In the genomic region with DNA sequence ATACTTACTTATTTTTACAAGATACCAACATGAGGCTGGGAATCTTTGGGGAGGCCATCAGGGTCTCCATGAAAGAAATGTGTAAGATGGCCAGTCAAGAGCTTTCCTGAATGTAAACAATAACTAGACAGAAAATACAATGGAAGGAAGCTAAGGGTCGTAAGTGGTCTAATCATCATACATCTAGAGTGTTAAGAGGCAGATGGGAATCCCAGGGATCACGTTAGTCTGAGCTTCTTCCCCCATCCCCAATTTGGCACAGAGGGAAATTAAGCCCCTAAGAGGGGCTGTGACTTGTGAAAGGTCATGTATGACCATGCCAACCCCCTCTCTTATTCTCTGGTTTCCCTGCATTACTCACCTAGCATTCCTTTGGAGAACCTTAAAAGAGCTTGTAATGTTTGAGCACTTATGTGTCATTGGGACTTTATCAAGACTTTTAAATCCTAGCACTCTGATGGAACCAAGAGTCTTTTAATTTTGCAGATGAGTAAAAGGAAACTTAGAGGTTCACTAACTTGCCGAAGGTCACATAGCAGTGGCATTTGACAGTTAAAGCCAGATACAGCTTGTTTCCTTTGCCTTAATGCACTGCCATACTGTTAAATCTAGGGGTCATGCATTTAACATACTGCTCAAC, we compare ENCODE assay signal across 23 cellular contexts. TPM values are rescaled to one million over a fixed set of nuclear protein-coding genes. Genes with fewer than 3 reads are reported as not detected.
DNase-seq lines count a peak whose midpoint lies in the region; ATAC-seq, FAIRE-seq and TF ChIP-seq lines count a peak whose summit lies in the region.
"Had no signal": no experiment of that assay in that cellular context is flagged by ENCODE, and none has a peak within 500 bp of the region (broad histone marks: within the 10 kb centered on the region; RNA-seq: fewer than 3 reads in every experiment).

No MANE protein-coding gene starts in this region.

- H3K9me3 ChIP-seq in astrocyte (ENCODE audit: insufficient read depth, low read depth, low read length) (no peaks in the 10 kb centered on the region), gastrocnemius medialis (no peaks in the 10 kb centered on the region)
- no peaks in the 10 kb centered on the region for H3K9me3 ChIP-seq in CD8-positive, alpha-beta T cell (ENCODE audit: low read length)
- H3K9me3 ChIP-seq: suprapubic skin had no signal

- H3K79me2 ChIP-seq in ACC112 (ENCODE audit: control insufficient read depth, insufficient read depth, low read length, unreplicated experiment) (no peaks in the 10 kb centered on the region), astrocyte (ENCODE audit: insufficient read depth, low read length) (peaks cover 7% of the 10 kb centered on the region)

- H3K4me2 ChIP-seq in astrocyte (ENCODE audit: low read length), result no peak overlapping the region
- H3K4me2 ChIP-seq: KMS-11 had no signal

- H3K9me3 Mint-ChIP-seq in astrocyte (ENCODE audit: unreplicated experiment) (no peaks in the 10 kb centered on the region), nephron progenitor cell (no peaks in the 10 kb centered on the region)
- no peaks in the 10 kb centered on the region for H3K9me3 Mint-ChIP-seq in CD8-positive, alpha-beta T cell
- H3K9me3 Mint-ChIP-seq: activated naive CD4-positive, alpha-beta T cell treated with anti-CD3 and anti-CD28 coated beads, Interleukin-2, amount 50 U/mL, for 72 hours; activated T-helper 1 cell treated with anti-CD3 and anti-CD28 coated beads, Interleukin-12 subunit alpha, Interleukin-12 subunit beta, Interleukin-2, Interleukin-4 antibody, amounts not matched to agents 30 ng/mL and 10 ng/mL and 1 ng/mL, durations not matched to agents 14 hours and 24 hours and 36 hours; CD14-positive monocyte; endodermal cell; nephron had no signal

- H3K36me3 ChIP-seq in ACC112 (ENCODE audit: insufficient read depth, low read length), result peaks cover 31% of the 10 kb centered on the region
- peaks cover 5% of the 10 kb centered on the region for H3K36me3 ChIP-seq in astrocyte (ENCODE audit: insufficient read depth, low read length)
- H3K36me3 ChIP-seq in gastrocnemius medialis, result peaks cover 0 to 8% of the 10 kb centered on the region in 2 donors
- no peaks in the 10 kb centered on the region for H3K36me3 ChIP-seq in CD8-positive, alpha-beta T cell (ENCODE audit: insufficient read depth, low read length)
- H3K36me3 ChIP-seq: suprapubic skin had no signal

- intact Hi-C loops in gastrocnemius medialis (cut with DNase I; ENCODE audit: low total_unique reads) (no loop called here), sciatic nerve (cut with DNase I) (loop anchor here (2.0 to 10.0 kb wide), 2 partner anchors 47 to 131 kb away; a partner anchor contains a TSS)
- intact Hi-C loops in CD8-positive, alpha-beta T cell (cut with DNase I, micrococcal nuclease), result loop anchor here in 1 of 2 experiments (5.0 kb wide), 1 partner anchor 248 kb away; no protein-coding TSS in a partner anchor

- H3K4me1 Mint-ChIP-seq in astrocyte (ENCODE audit: low read depth, unreplicated experiment) (peaks cover 33% of the 10 kb centered on the region), nephron progenitor cell (no peaks in the 10 kb centered on the region)
- peaks cover 5% of the 10 kb centered on the region for H3K4me1 Mint-ChIP-seq in CD8-positive, alpha-beta T cell (ENCODE audit: low read depth)

- H3K4me3 ChIP-seq in ACC112 (ENCODE audit: low read depth, low read length), result no peak overlapping the region
- no peak overlapping the region for H3K4me3 ChIP-seq in astrocyte (ENCODE audit: insufficient read depth, low read depth, low read length)
- no peak overlapping the region for H3K4me3 ChIP-seq in gastrocnemius medialis
- no peak overlapping the region for H3K4me3 ChIP-seq in CD8-positive, alpha-beta T cell (ENCODE audit: low read depth, low read length)
- H3K4me3 ChIP-seq: suprapubic skin had no signal

- POLR2A ChIA-PET in CD8-positive, alpha-beta T cell (lab: Charles Lee), result no interaction called here

- H4K20me1 ChIP-seq in astrocyte (ENCODE audit: insufficient read depth, low read length), result peaks cover 9% of the 10 kb centered on the region

- no peak overlapping the region for H3K9ac ChIP-seq in astrocyte (ENCODE audit: low read length)
- H3K9ac ChIP-seq: KMS-11 had no signal

- TF ChIP-seq CTCF in astrocyte (IDR thresholded peaks at IDR 0.05; ENCODE audit: insufficient read depth, low read depth, low read length) (no peak), nephron progenitor cell (IDR thresholded peaks at IDR 0.05) (no peak), gastrocnemius medialis (IDR thresholded peaks at IDR 0.05 in 4 of 5, conservative IDR thresholded peaks at IDR 0.05 in 1 of 5) (no peak)
- TF ChIP-seq CTCF in CD8-positive, alpha-beta T cell (IDR thresholded peaks at IDR 0.05), result no peak

- DNase-seq in HT1080 (ENCODE audit: low read depth), result peak; percentile 34
- no peak for DNase-seq in astrocyte (ENCODE audit: low read depth)
- no peak for DNase-seq in nephron progenitor cell
- no peak for DNase-seq in gastrocnemius medialis
- DNase-seq in CD8-positive, alpha-beta T cell, result no peak
- no peak for DNase-seq in activated naive CD4-positive, alpha-beta T cell (lab: John Stamatoyannopoulos, UW)
- DNase-seq in sciatic nerve (ENCODE audit: low spot score), result no peak
- DNase-seq: activated CD4-positive, alpha-beta T cell treated with anti-CD3 and anti-CD28 coated beads for 4 hours; endodermal cell; glutamatergic neuron; NCI-H187; NCI-H69; posterior cingulate gyrus; SHP77 treated with DMSO at 0.1 percent for 48 hours; SW 1271 had no signal

- CTCF ChIA-PET in CD8-positive, alpha-beta T cell (lab: Charles Lee), result interaction anchor here (0.6 to 6.0 kb wide), 2 partner anchors 11 to 21 kb away, joined by 3 to 23 read pairs; no protein-coding TSS in a partner anchor

- FAIRE-seq in astrocyte (lab: Jason Lieb, UNC), result no peak

- H3K36me3 Mint-ChIP-seq in astrocyte (ENCODE audit: low read depth, unreplicated experiment), result peaks cover 20% of the 10 kb centered on the region
- peaks cover 22% of the 10 kb centered on the region for H3K36me3 Mint-ChIP-seq in nephron progenitor cell (ENCODE audit: low read depth)
- peaks cover 26% of the 10 kb centered on the region for H3K36me3 Mint-ChIP-seq in CD8-positive, alpha-beta T cell

- H3K27me3 ChIP-seq in ACC112 (ENCODE audit: insufficient read depth, low read length) (no peaks in the 10 kb centered on the region), astrocyte (ENCODE audit: insufficient read depth, low read length) (no peaks in the 10 kb centered on the region), gastrocnemius medialis (no peaks in the 10 kb centered on the region)
- no peaks in the 10 kb centered on the region for H3K27me3 ChIP-seq in CD8-positive, alpha-beta T cell (ENCODE audit: insufficient read depth, low read length)
- H3K27me3 ChIP-seq: suprapubic skin had no signal

- ATAC-seq in gastrocnemius medialis, result no peak
- ATAC-seq in CD8-positive, alpha-beta T cell, result no peak
- ATAC-seq in sciatic nerve, result no peak
- ATAC-seq: activated naive CD4-positive, alpha-beta T cell treated with anti-CD3 and anti-CD28 coated beads, Interleukin-2, amount 50 U/mL, for 72 hours; left lobe of liver had no signal

- in situ Hi-C loops in gastrocnemius medialis (cut with MboI; ENCODE audit: low sequenced_read_pairs in 4 of 4), result loop anchor here in 3 of 4 donors (5.0 to 25.0 kb wide), 5 partner anchors 61 to 433 kb away; a partner anchor contains a TSS

- H3K4me3 Mint-ChIP-seq in astrocyte (ENCODE audit: unreplicated experiment) (peak overlapping the region; percentile 35), nephron progenitor cell (no peak overlapping the region)
- H3K4me3 Mint-ChIP-seq in CD8-positive, alpha-beta T cell, result no peak overlapping the region
- H3K4me3 Mint-ChIP-seq: activated T-helper 1 cell treated with anti-CD3 and anti-CD28 coated beads, Interleukin-12 subunit alpha, Interleukin-12 subunit beta, Interleukin-2, Interleukin-4 antibody, amounts not matched to agents 30 ng/mL and 10 ng/mL and 1 ng/mL, durations not matched to agents 14 hours and 24 hours and 36 hours; CD14-positive monocyte; endodermal cell; nephron had no signal

- H3K27me3 Mint-ChIP-seq in astrocyte (ENCODE audit: low read depth, unreplicated experiment), result no peaks in the 10 kb centered on the region
- no peaks in the 10 kb centered on the region for H3K27me3 Mint-ChIP-seq in nephron progenitor cell (ENCODE audit: low read depth, poor library complexity)
- H3K27me3 Mint-ChIP-seq in CD8-positive, alpha-beta T cell (ENCODE audit: low read depth), result no peaks in the 10 kb centered on the region

- H3K4me1 ChIP-seq in ACC112 (ENCODE audit: control insufficient read depth, insufficient read depth, low read length, unreplicated experiment) (peaks cover 68% of the 10 kb centered on the region), astrocyte (ENCODE audit: insufficient read depth, low read length) (peaks cover 19% of the 10 kb centered on the region), gastrocnemius medialis (peaks cover 25 to 36% of the 10 kb centered on the region in 2 donors)
- H3K4me1 ChIP-seq in CD8-positive, alpha-beta T cell (ENCODE audit: insufficient read depth, low read length), result no peaks in the 10 kb centered on the region

- H3K27ac ChIP-seq in ACC112 (ENCODE audit: low read depth, low read length) (peak overlapping the region; percentile 89), astrocyte (ENCODE audit: low read depth, low read length) (no peak overlapping the region), gastrocnemius medialis (peak overlapping the region in 2 of 4 donors; percentile 32 to 72)
- H3K27ac ChIP-seq in CD8-positive, alpha-beta T cell (ENCODE audit: low read depth, low read length), result no peak overlapping the region
- H3K27ac ChIP-seq: KMS-11 had no signal

- H3K27ac Mint-ChIP-seq in astrocyte (ENCODE audit: unreplicated experiment), result peak overlapping the region; percentile 31
- H3K27ac Mint-ChIP-seq in nephron progenitor cell, result peak overlapping the region; percentile 8
- H3K27ac Mint-ChIP-seq in CD8-positive, alpha-beta T cell, result no peak overlapping the region
- H3K27ac Mint-ChIP-seq: activated T-helper 1 cell treated with anti-CD3 and anti-CD28 coated beads, Interleukin-12 subunit alpha, Interleukin-12 subunit beta, Interleukin-2, Interleukin-4 antibody, amounts not matched to agents 30 ng/mL and 10 ng/mL and 1 ng/mL, durations not matched to agents 14 hours and 24 hours and 36 hours; endodermal cell; nephron had no signal

- no peak for TF ChIP-seq POLR2A in gastrocnemius medialis (IDR thresholded peaks at IDR 0.05)

- H2AFZ ChIP-seq in ACC112 (ENCODE audit: low read length, unreplicated experiment) (no peak overlapping the region), astrocyte (ENCODE audit: low read depth, low read length) (no peak overlapping the region)

RNA-seq across cellular contexts. Expression of a gene that starts 46.1 kb away (rescaled TPM):
- total RNA-seq in HT1080 (2014; rRNA removed; shearing (Covaris generic)), result 7.5 and 10.6 TPM in 2 replicates
- polyA plus RNA-seq in HT1080 (2015; cell fraction: cytosol; rRNA removed), result 9.4 and 10.7 TPM in 2 replicates
- polyA plus RNA-seq in HT1080 (2015; cell fraction: nucleus; rRNA removed), result 12.4 and 12.7 TPM in 2 replicates
- total RNA-seq in astrocyte (33.0 and 34.0 TPM in 2 replicates), gastrocnemius medialis (10 to 100 TPM in 1 of 4 donors, 1 to 10 TPM in 3; 7.6 to 10.5 (median 8.3) TPM), sciatic nerve (30.7 TPM)
- total RNA-seq in CD8-positive, alpha-beta T cell, result 1 to 10 TPM; 2.3 to 2.6 TPM

RNA-seq across cellular contexts. Expression of a gene that starts 46.5 kb away (rescaled TPM):
- total RNA-seq in HT1080 (2014; rRNA removed; shearing (Covaris generic)), result 28.9 and 52.8 TPM in 2 replicates
- 52.9 and 73.5 TPM in 2 replicates for polyA plus RNA-seq in HT1080 (2015; cell fraction: cytosol; rRNA removed)
- 19.3 and 27.4 TPM in 2 replicates for polyA plus RNA-seq in HT1080 (2015; cell fraction: nucleus; rRNA removed)
- total RNA-seq in astrocyte, result 23.0 and 24.1 TPM in 2 replicates
- total RNA-seq in gastrocnemius medialis, result 10 to 100 TPM; 36.4 to 74.7 (median 38.8) TPM
- total RNA-seq in CD8-positive, alpha-beta T cell, result 10 to 100 TPM; 12.4 to 12.7 TPM
- 25.6 TPM for total RNA-seq in sciatic nerve

RNA-seq across cellular contexts. Expression of a gene that starts 47.8 kb away (rescaled TPM):
- 11.4 and 13.9 TPM in 2 replicates for total RNA-seq in HT1080 (2014; rRNA removed; shearing (Covaris generic))
- 11.1 and 12.4 TPM in 2 replicates for polyA plus RNA-seq in HT1080 (2015; cell fraction: cytosol; rRNA removed)
- 40.6 and 41.2 TPM in 2 replicates for polyA plus RNA-seq in HT1080 (2015; cell fraction: nucleus; rRNA removed)
- total RNA-seq in astrocyte (0.99 and 1.8 TPM in 2 replicates), gastrocnemius medialis (1 to 10 TPM in 2 of 4 donors, under 1 TPM in 2; 0.52 to 3.1 (median 1.6) TPM), sciatic nerve (2.5 TPM)
- total RNA-seq in CD8-positive, alpha-beta T cell, result under 1 TPM; 0.38 to 0.42 TPM

RNA-seq across cellular contexts. Expression of a gene that starts 47.8 kb away (rescaled TPM):
- 23.8 and 26.0 TPM in 2 replicates for total RNA-seq in HT1080 (2014; rRNA removed; shearing (Covaris generic))
- 19.1 and 26.6 TPM in 2 replicates for polyA plus RNA-seq in HT1080 (2015; cell fraction: cytosol; rRNA removed)
- polyA plus RNA-seq in HT1080 (2015; cell fraction: nucleus; rRNA removed), result 51.7 and 70.9 TPM in 2 replicates
- total RNA-seq in astrocyte, result 11.4 and 12.9 TPM in 2 replicates
- total RNA-seq in gastrocnemius medialis, result 10 to 100 TPM in 2 of 4 donors, 1 to 10 TPM in 2; 3.0 to 30.5 (median 9.8) TPM
- under 1 TPM in 1 of 2 experiments, not detected in 1; 0.14 TPM for total RNA-seq in CD8-positive, alpha-beta T cell
- 16.5 TPM for total RNA-seq in sciatic nerve
